In the genomic region with DNA sequence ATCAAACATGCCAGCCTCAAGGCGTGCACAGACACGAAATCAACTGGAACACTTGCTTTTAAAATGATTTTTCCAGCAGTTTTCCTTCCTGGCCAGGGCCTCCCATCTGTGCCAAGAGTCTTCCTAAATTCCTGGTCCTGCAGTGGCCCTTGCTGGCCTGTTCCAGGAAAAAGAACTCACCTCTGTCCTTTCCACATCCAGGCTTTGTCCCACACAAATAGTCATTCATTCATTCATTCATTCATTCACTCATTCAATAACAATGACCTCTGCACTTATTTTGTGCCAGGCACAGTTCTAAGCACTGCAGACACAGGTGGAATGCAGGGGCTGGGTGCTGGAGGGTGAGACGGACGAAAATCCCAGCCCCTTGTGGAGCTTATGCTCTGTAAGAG, we compare ENCODE assay signal across 2 cellular contexts.
TF ChIP-seq lines count a peak whose summit lies in the region.

No MANE protein-coding gene starts in this region.

TF ChIP-seq in GM23338, 12 proteins besides CTCF, POLR2A, EP300 and RAD21 (continued from another document):
- TF ChIP-seq, protein P1, sequence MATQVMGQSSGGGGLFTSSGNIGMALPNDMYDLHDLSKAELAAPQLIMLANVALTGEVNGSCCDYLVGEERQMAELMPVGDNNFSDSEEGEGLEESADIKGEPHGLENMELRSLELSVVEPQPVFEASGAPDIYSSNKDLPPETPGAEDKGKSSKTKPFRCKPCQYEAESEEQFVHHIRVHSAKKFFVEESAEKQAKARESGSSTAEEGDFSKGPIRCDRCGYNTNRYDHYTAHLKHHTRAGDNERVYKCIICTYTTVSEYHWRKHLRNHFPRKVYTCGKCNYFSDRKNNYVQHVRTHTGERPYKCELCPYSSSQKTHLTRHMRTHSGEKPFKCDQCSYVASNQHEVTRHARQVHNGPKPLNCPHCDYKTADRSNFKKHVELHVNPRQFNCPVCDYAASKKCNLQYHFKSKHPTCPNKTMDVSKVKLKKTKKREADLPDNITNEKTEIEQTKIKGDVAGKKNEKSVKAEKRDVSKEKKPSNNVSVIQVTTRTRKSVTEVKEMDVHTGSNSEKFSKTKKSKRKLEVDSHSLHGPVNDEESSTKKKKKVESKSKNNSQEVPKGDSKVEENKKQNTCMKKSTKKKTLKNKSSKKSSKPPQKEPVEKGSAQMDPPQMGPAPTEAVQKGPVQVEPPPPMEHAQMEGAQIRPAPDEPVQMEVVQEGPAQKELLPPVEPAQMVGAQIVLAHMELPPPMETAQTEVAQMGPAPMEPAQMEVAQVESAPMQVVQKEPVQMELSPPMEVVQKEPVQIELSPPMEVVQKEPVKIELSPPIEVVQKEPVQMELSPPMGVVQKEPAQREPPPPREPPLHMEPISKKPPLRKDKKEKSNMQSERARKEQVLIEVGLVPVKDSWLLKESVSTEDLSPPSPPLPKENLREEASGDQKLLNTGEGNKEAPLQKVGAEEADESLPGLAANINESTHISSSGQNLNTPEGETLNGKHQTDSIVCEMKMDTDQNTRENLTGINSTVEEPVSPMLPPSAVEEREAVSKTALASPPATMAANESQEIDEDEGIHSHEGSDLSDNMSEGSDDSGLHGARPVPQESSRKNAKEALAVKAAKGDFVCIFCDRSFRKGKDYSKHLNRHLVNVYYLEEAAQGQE (IDR thresholded peaks at IDR 0.05; ENCODE audit: unreplicated experiment), result no peak
- TF ChIP-seq, protein P2, sequence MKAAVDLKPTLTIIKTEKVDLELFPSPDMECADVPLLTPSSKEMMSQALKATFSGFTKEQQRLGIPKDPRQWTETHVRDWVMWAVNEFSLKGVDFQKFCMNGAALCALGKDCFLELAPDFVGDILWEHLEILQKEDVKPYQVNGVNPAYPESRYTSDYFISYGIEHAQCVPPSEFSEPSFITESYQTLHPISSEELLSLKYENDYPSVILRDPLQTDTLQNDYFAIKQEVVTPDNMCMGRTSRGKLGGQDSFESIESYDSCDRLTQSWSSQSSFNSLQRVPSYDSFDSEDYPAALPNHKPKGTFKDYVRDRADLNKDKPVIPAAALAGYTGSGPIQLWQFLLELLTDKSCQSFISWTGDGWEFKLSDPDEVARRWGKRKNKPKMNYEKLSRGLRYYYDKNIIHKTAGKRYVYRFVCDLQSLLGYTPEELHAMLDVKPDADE (IDR thresholded peaks at IDR 0.05), result no peak
- TF ChIP-seq CREB1 (CRISPR knock-in tag; IDR thresholded peaks at IDR 0.05; ENCODE audit: low read depth), result no peak
- no peak for TF ChIP-seq EZH2 (IDR thresholded peaks at IDR 0.05; ENCODE audit: low read depth, unreplicated experiment)
- no peak for TF ChIP-seq EZH2phosphoT487 (IDR thresholded peaks at IDR 0.05; ENCODE audit: unreplicated experiment)
- TF ChIP-seq JUNB (IDR thresholded peaks at IDR 0.05; ENCODE audit: unreplicated experiment), result no peak
- no peak for TF ChIP-seq STAT1 (IDR thresholded peaks at IDR 0.05; ENCODE audit: unreplicated experiment)
- TF ChIP-seq, protein P3, sequence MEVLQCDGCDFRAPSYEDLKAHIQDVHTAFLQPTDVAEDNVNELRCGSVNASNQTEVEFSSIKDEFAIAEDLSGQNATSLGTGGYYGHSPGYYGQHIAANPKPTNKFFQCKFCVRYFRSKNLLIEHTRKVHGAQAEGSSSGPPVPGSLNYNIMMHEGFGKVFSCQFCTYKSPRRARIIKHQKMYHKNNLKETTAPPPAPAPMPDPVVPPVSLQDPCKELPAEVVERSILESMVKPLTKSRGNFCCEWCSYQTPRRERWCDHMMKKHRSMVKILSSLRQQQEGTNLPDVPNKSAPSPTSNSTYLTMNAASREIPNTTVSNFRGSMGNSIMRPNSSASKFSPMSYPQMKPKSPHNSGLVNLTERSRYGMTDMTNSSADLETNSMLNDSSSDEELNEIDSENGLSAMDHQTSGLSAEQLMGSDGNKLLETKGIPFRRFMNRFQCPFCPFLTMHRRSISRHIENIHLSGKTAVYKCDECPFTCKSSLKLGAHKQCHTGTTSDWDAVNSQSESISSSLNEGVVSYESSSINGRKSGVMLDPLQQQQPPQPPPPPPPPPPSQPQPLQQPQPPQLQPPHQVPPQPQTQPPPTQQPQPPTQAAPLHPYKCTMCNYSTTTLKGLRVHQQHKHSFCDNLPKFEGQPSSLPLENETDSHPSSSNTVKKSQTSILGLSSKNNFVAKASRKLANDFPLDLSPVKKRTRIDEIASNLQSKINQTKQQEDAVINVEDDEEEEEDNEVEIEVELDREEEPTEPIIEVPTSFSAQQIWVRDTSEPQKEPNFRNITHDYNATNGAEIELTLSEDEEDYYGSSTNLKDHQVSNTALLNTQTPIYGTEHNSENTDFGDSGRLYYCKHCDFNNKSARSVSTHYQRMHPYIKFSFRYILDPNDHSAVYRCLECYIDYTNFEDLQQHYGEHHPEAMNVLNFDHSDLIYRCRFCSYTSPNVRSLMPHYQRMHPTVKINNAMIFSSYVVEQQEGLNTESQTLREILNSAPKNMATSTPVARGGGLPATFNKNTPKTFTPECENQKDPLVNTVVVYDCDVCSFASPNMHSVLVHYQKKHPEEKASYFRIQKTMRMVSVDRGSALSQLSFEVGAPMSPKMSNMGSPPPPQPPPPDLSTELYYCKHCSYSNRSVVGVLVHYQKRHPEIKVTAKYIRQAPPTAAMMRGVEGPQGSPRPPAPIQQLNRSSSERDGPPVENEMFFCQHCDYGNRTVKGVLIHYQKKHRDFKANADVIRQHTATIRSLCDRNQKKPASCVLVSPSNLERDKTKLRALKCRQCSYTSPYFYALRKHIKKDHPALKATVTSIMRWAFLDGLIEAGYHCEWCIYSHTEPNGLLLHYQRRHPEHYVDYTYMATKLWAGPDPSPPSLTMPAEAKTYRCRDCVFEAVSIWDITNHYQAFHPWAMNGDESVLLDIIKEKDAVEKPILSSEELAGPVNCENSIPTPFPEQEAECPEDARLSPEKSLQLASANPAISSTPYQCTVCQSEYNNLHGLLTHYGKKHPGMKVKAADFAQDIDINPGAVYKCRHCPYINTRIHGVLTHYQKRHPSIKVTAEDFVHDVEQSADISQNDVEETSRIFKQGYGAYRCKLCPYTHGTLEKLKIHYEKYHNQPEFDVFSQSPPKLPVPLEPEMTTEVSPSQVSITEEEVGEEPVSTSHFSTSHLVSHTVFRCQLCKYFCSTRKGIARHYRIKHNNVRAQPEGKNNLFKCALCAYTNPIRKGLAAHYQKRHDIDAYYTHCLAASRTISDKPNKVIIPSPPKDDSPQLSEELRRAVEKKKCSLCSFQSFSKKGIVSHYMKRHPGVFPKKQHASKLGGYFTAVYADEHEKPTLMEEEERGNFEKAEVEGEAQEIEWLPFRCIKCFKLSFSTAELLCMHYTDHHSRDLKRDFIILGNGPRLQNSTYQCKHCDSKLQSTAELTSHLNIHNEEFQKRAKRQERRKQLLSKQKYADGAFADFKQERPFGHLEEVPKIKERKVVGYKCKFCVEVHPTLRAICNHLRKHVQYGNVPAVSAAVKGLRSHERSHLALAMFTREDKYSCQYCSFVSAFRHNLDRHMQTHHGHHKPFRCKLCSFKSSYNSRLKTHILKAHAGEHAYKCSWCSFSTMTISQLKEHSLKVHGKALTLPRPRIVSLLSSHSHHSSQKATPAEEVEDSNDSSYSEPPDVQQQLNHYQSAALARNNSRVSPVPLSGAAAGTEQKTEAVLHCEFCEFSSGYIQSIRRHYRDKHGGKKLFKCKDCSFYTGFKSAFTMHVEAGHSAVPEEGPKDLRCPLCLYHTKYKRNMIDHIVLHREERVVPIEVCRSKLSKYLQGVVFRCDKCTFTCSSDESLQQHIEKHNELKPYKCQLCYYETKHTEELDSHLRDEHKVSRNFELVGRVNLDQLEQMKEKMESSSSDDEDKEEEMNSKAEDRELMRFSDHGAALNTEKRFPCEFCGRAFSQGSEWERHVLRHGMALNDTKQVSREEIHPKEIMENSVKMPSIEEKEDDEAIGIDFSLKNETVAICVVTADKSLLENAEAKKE (CRISPR knock-in tag; IDR thresholded peaks at IDR 0.05), result no peak
- TF ChIP-seq ZNF114 (CRISPR knock-in tag; IDR thresholded peaks at IDR 0.05), result no peak

TF ChIP-seq in neural cell, 6 proteins besides CTCF, POLR2A, EP300 and RAD21 (continued from another document):
- TF ChIP-seq, protein P1 (IDR thresholded peaks at IDR 0.05; ENCODE audit: borderline replicate concordance), result no peak
- TF ChIP-seq POLR2AphosphoS5 (IDR thresholded peaks at IDR 0.05), result no peak
- TF ChIP-seq SMC3 (conservative IDR thresholded peaks at IDR 0.05; ENCODE audit: poor library complexity), result no peak
- no peak for TF ChIP-seq EZH2 (IDR thresholded peaks at IDR 0.05; ENCODE audit: borderline replicate concordance, insufficient read depth, low read length, poor library complexity, severe bottlenecking)
